ENCODE assay signal across 8 cellular contexts in genomic region chr3:100492059-100492809, GRCh38. TPM values are rescaled to one million over a fixed set of nuclear protein-coding genes. Genes with fewer than 3 reads are reported as not detected.
DNase-seq lines count a peak whose midpoint lies in the region; ATAC-seq, FAIRE-seq and TF ChIP-seq lines count a peak whose summit lies in the region.

Gene TMEM45A, plus strand, starts transcription at chr3:100492619. Its CDS starts 62,593 bp downstream, at chr3:100555212.

- no peaks in the 10 kb centered on the region for H3K27me3 ChIP-seq in right atrium auricular region
- H3K27me3 ChIP-seq in prostate gland (replicated peaks; ENCODE audit: insufficient read depth): no peaks in the 10 kb centered on the region

- H3K4me1 ChIP-seq in right atrium auricular region (peaks cover 0 to 8% of the 10 kb centered on the region in 2 donors), prostate gland (replicated peaks) (no peaks in the 10 kb centered on the region)

- peak; percentile 80 for FAIRE-seq in GM12891 (lab: Jason Lieb, UNC)

- ATAC-seq in HG02759 (IDR thresholded peaks at IDR 0.05; ENCODE audit: unreplicated experiment): peak; percentile 99

- no peak for TF ChIP-seq CTCF in right atrium auricular region (IDR thresholded peaks at IDR 0.05)
- TF ChIP-seq CTCF in prostate gland (IDR thresholded peaks at IDR 0.05): peak in 1 of 4 experiments; percentile 31

- DNase-seq in GM12891 (ENCODE audit: insufficient read length, low spot score): peak; percentile 92
- peak; percentile 91 to 96 (median 95) for DNase-seq in NCI-H1417 (lab: John Stamatoyannopoulos, UW)
- DNase-seq in T-helper 1 cell: peak; percentile 53 to 75 (median 62)
- DNase-seq in amygdala (lab: John Stamatoyannopoulos, UW): peak; percentile 10 to 96 (median 86)
- peak; percentile 98 for DNase-seq in right atrium auricular region (ENCODE audit: low spot score)
- DNase-seq in prostate gland (ENCODE audit: low spot score): peak; percentile 93
- DNase-seq in ureter (ENCODE audit: low spot score): peak; percentile 95

- H3K27ac ChIP-seq in right atrium auricular region: peak within 1 kb of the TSS; percentile 78 to 90
- H3K27ac ChIP-seq in prostate gland: peak within 1 kb of the TSS; percentile 45 to 74

- no peaks in the 10 kb centered on the region for H3K9me3 ChIP-seq in right atrium auricular region
- H3K9me3 ChIP-seq in prostate gland: no peaks in the 10 kb centered on the region

- H3K36me3 ChIP-seq in right atrium auricular region: no peaks in the 10 kb centered on the region
- H3K36me3 ChIP-seq in prostate gland: no peaks in the 10 kb centered on the region

- intact Hi-C loops in prostate gland (cut with DNase I): loop anchor here (10.0 kb wide), 1 partner anchor 213 kb away; the partner anchor contains the start of gene TFG

- H3K4me3 ChIP-seq in right atrium auricular region (peak within 1 kb of the TSS; percentile 57 to 59), prostate gland (peak within 1 kb of the TSS; percentile 36 to 42)

- no peak for TF ChIP-seq POLR2A in GM12891 (IDR thresholded peaks at IDR 0.05; ENCODE audit: low read depth, low read length)
- TF ChIP-seq POLR2A in prostate gland (IDR thresholded peaks at IDR 0.05): peak; percentile 51

- under 1% methylated on average over 53 of the region's 53 CpGs for WGBS in prostate gland

TF ChIP-seq in GM12891, 5 proteins besides CTCF, POLR2A, EP300 and RAD21:
- TF ChIP-seq PAX5 (IDR thresholded peaks at IDR 0.05; ENCODE audit: insufficient read depth, low read length, severe bottlenecking) (no peak), TAF1 (IDR thresholded peaks at IDR 0.05; ENCODE audit: low read depth, low read length) (no peak), POLR2AphosphoS5 (IDR thresholded peaks at IDR 0.05; ENCODE audit: low read depth, low read length) (no peak), SPI1 (IDR thresholded peaks at IDR 0.05; ENCODE audit: low read depth, low read length) (no peak), POU2F2 (IDR thresholded peaks at IDR 0.05; ENCODE audit: low read depth, low read length) (no peak)
TF ChIP-seq in GM12891: peak in this region for 0.

RNA-seq across cellular contexts. Expression of gene TMEM45A, which starts in this region (rescaled TPM):
- polyA plus RNA-seq in GM12891 (2012; ENCODE audit: low read depth, missing spikeins): 8.4 TPM
- total RNA-seq in right atrium auricular region: 10 to 100 TPM; 13.5 to 14.3 TPM
- 10 to 100 TPM in 1 of 2 donors, 1 to 10 TPM in 1; 6.3 to 11.8 TPM for total RNA-seq in prostate gland
- total RNA-seq in ureter: 9.2 TPM

Comparison
In these comparisons a context has a peak if more than half of its experiments do, and no peak if none do; other contexts are left out.
1. Peak in every context shown above with its lines: DNase-seq, ATAC-seq, H3K4me3 ChIP-seq and H3K27ac ChIP-seq.